In the genomic region with DNA sequence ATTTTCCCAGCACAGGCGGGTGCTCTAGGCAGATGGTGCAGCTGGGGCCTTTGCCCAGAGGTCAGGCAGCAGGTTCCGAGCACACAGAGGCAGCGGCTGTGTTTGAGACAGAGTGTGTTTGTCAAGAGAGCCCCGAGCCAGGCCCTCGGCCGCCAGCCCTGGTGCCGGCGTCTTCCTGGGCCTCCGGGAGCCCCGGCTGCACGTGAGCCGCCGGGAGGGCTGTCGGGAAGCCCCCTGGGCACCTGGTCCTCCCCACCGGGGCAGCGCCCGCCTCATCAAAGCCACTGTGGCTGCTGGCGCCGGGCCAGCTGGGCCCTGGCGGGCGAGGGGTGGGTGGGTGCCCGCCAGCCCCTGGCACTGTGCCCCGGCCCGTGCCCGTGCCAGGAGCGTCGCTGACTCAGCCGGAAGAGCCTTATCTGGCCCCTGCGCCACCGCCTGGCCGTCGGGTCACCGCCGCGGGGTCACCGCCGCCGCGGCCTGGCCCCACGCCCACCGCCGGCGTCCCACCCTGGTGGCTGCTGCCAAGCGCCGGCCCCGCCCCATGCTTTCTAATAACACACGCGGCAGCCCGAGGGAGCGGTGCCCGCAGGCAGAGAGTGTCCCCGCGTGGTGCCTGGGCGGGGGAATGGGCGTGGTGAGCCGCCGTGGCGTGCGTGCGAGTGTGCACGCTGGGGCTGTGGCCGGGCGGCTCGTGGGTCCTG, we compare ENCODE assay signal across 7 cellular contexts. TPM values are rescaled to one million over a fixed set of nuclear protein-coding genes. Genes with fewer than 3 reads are reported as not detected.
A peak's percentile ranks its signal among the peaks of the same experiment; 100 is the strongest.
DNase-seq lines count a peak whose midpoint lies in the region; ATAC-seq and TF ChIP-seq lines count a peak whose summit lies in the region.

No MANE protein-coding gene starts in this region.

- H3K27ac Mint-ChIP-seq in activated CD8-positive, alpha-beta T cell treated with anti-CD3 and anti-CD28 coated beads for 36 hours, result no peak overlapping the region
- H3K27ac Mint-ChIP-seq in naive thymus-derived CD4-positive, alpha-beta T cell, result peak overlapping the region in 7 of 9 donors; percentile 56 to 94 (median 82)

- ATAC-seq in GM18520 (IDR thresholded peaks at IDR 0.05; ENCODE audit: unreplicated experiment) (peak; percentile 48), thoracic aorta (ENCODE audit: insufficient number of reproducible peaks, low FRiP score, low read depth) (peak; percentile 45)
- peak; percentile 61 for ATAC-seq in activated CD8-positive, alpha-beta T cell treated with anti-CD3 and anti-CD28 coated beads for 36 hours
- peak; percentile 85 for ATAC-seq in naive thymus-derived CD4-positive, alpha-beta T cell

- H3K36me3 ChIP-seq in endocrine pancreas (ENCODE audit: control insufficient read depth, insufficient read depth, low read length) (no peaks in the 10 kb centered on the region), thoracic aorta (no peaks in the 10 kb centered on the region)
- no peaks in the 10 kb centered on the region for H3K36me3 ChIP-seq in naive thymus-derived CD4-positive, alpha-beta T cell (ENCODE audit: control insufficient read depth in 2 of 3, insufficient read depth in 3 of 3, low read length in 3 of 3)

- intact Hi-C loops in activated CD8-positive, alpha-beta T cell treated with anti-CD3 and anti-CD28 coated beads for 36 hours (cut with micrococcal nuclease), result no loop called here
- intact Hi-C loops in naive thymus-derived CD4-positive, alpha-beta T cell (cut with micrococcal nuclease), result loop anchor here in 1 of 2 donors (1.0 kb wide), 2 partner anchors 8 to 15 kb away; no protein-coding TSS in a partner anchor

- H3K27me3 Mint-ChIP-seq in activated CD8-positive, alpha-beta T cell treated with anti-CD3 and anti-CD28 coated beads for 36 hours, result peaks cover 6% of the 10 kb centered on the region
- H3K27me3 Mint-ChIP-seq in naive thymus-derived CD4-positive, alpha-beta T cell, result peaks cover 0 to 7% (median 0%) of the 10 kb centered on the region in 5 donors

- peaks cover 3% of the 10 kb centered on the region for H3K36me3 Mint-ChIP-seq in activated CD8-positive, alpha-beta T cell treated with anti-CD3 and anti-CD28 coated beads for 36 hours (ENCODE audit: low read depth)
- H3K36me3 Mint-ChIP-seq in naive thymus-derived CD4-positive, alpha-beta T cell, result peaks cover 0 to 34% (median 4%) of the 10 kb centered on the region in 5 donors

- peak overlapping the region; percentile 69 for H3K4me3 Mint-ChIP-seq in activated CD8-positive, alpha-beta T cell treated with anti-CD3 and anti-CD28 coated beads for 36 hours
- peak overlapping the region; percentile 77 to 92 (median 84) for H3K4me3 Mint-ChIP-seq in naive thymus-derived CD4-positive, alpha-beta T cell

- H3K9ac ChIP-seq in endocrine pancreas (ENCODE audit: control insufficient read depth, insufficient read depth, low read length), result peak overlapping the region; percentile 57

- H3K27me3 ChIP-seq in endocrine pancreas (ENCODE audit: control insufficient read depth, insufficient read depth, low read length), result no peaks in the 10 kb centered on the region
- no peaks in the 10 kb centered on the region for H3K27me3 ChIP-seq in naive thymus-derived CD4-positive, alpha-beta T cell (ENCODE audit: control insufficient read depth in 2 of 2, insufficient read depth in 2 of 2, low read length in 2 of 2)
- H3K27me3 ChIP-seq in thoracic aorta (replicated peaks; ENCODE audit: insufficient read depth), result no peaks in the 10 kb centered on the region

- DNase-seq in NCI-H2029 treated with DMSO at 0.1 percent for 48 hours (lab: John Stamatoyannopoulos, UW) (peak; percentile 65), thoracic aorta (ENCODE audit: low spot score) (peak; percentile 57), islet precursor cell (no peak)
- DNase-seq in activated CD8-positive, alpha-beta T cell treated with anti-CD3 and anti-CD28 coated beads for 36 hours, result peak; percentile 65
- DNase-seq in naive thymus-derived CD4-positive, alpha-beta T cell, result peak; percentile 40 to 63 (median 59)

- CTCF ChIA-PET in activated CD8-positive, alpha-beta T cell treated with anti-CD3 and anti-CD28 coated beads for 36 hours (lab: Charles Lee), result interaction anchor here (2.4 kb wide), 1 partner anchor 43 kb away, joined by 5 read pairs; a partner anchor contains a TSS
- CTCF ChIA-PET in naive thymus-derived CD4-positive, alpha-beta T cell (lab: Charles Lee), result no interaction called here

- H3K27ac ChIP-seq in naive thymus-derived CD4-positive, alpha-beta T cell (ENCODE audit: low read depth, low read length), result peak overlapping the region; percentile 47
- H3K27ac ChIP-seq in thoracic aorta, result peak overlapping the region; percentile 82

- H3K9me3 Mint-ChIP-seq in activated CD8-positive, alpha-beta T cell treated with anti-CD3 and anti-CD28 coated beads for 36 hours, result peaks cover 3% of the 10 kb centered on the region
- H3K9me3 Mint-ChIP-seq in naive thymus-derived CD4-positive, alpha-beta T cell, result peaks cover 0 to 3% (median 0%) of the 10 kb centered on the region in 11 donors

- H3K4me3 ChIP-seq in endocrine pancreas (ENCODE audit: control insufficient read depth, insufficient read depth, low read length) (no peak overlapping the region), thoracic aorta (peak overlapping the region; percentile 64)
- peak overlapping the region; percentile 59 for H3K4me3 ChIP-seq in naive thymus-derived CD4-positive, alpha-beta T cell (ENCODE audit: low read length)

- peaks cover 27% of the 10 kb centered on the region for H3K4me1 Mint-ChIP-seq in activated CD8-positive, alpha-beta T cell treated with anti-CD3 and anti-CD28 coated beads for 36 hours (ENCODE audit: low read depth)
- peaks cover 21 to 42% (median 29%) of the 10 kb centered on the region in 7 donors for H3K4me1 Mint-ChIP-seq in naive thymus-derived CD4-positive, alpha-beta T cell

- H3K9me3 ChIP-seq in endocrine pancreas (ENCODE audit: control insufficient read depth, low read length), result no peaks in the 10 kb centered on the region
- H3K9me3 ChIP-seq in naive thymus-derived CD4-positive, alpha-beta T cell (ENCODE audit: control insufficient read depth in 2 of 3, low read length in 3 of 3), result no peaks in the 10 kb centered on the region
- H3K9me3 ChIP-seq in thoracic aorta, result no peaks in the 10 kb centered on the region

- POLR2A ChIA-PET in activated CD8-positive, alpha-beta T cell treated with anti-CD3 and anti-CD28 coated beads for 36 hours (lab: Charles Lee), result no interaction called here
- POLR2A ChIA-PET in naive thymus-derived CD4-positive, alpha-beta T cell (lab: Charles Lee), result no interaction called here

- no peak for TF ChIP-seq CTCF in activated CD8-positive, alpha-beta T cell treated with anti-CD3 and anti-CD28 coated beads for 36 hours (IDR thresholded peaks at IDR 0.05)
- no peak for TF ChIP-seq CTCF in thoracic aorta (IDR thresholded peaks at IDR 0.05)

- H3K4me1 ChIP-seq in endocrine pancreas (ENCODE audit: control insufficient read depth, insufficient read depth, low read length), result no peaks in the 10 kb centered on the region
- peaks cover 14 to 20% of the 10 kb centered on the region in 2 donors for H3K4me1 ChIP-seq in naive thymus-derived CD4-positive, alpha-beta T cell (ENCODE audit: control insufficient read depth in 2 of 2, insufficient read depth in 2 of 2, low read length in 2 of 2)
- H3K4me1 ChIP-seq in thoracic aorta (ENCODE audit: control insufficient read depth in 1 of 2, low read depth in 2 of 2), result peaks cover 6 to 20% of the 10 kb centered on the region in 2 donors

RNA-seq across cellular contexts. Expression of a gene that starts 14.9 kb away (rescaled TPM):
- total RNA-seq in activated CD8-positive, alpha-beta T cell treated with anti-CD3 and anti-CD28 coated beads for 36 hours, result 10 to 100 TPM; 18.7 to 22.1 TPM
- total RNA-seq in naive thymus-derived CD4-positive, alpha-beta T cell, result 10 to 100 TPM in 3 of 5 experiments, 1 to 10 TPM in 2; 7.1 to 33.1 (median 10.2) TPM
- polyA plus RNA-seq in naive thymus-derived CD4-positive, alpha-beta T cell, result under 1 TPM; 0.57 to 0.95 TPM
- total RNA-seq in thoracic aorta, result 10 to 100 TPM in 1 of 2 donors, 1 to 10 TPM in 1; 3.3 to 11.2 TPM

RNA-seq across cellular contexts. Expression of a gene that starts 23.6 kb away (rescaled TPM):
- total RNA-seq in activated CD8-positive, alpha-beta T cell treated with anti-CD3 and anti-CD28 coated beads for 36 hours, result 10 to 100 TPM; 14.0 to 15.5 TPM
- total RNA-seq in naive thymus-derived CD4-positive, alpha-beta T cell, result 1 to 10 TPM; 1.1 to 3.0 (median 1.7) TPM
- polyA plus RNA-seq in naive thymus-derived CD4-positive, alpha-beta T cell, result under 1 TPM; 0.72 to 0.85 TPM
- total RNA-seq in thoracic aorta, result not detected

RNA-seq across cellular contexts. Expression of a gene that starts 27.7 kb away (rescaled TPM):
- total RNA-seq in activated CD8-positive, alpha-beta T cell treated with anti-CD3 and anti-CD28 coated beads for 36 hours, result 10 to 100 TPM; 58.4 to 61.5 TPM
- 100 to 1,000 TPM; 123 to 219 (median 184) TPM for total RNA-seq in naive thymus-derived CD4-positive, alpha-beta T cell
- polyA plus RNA-seq in naive thymus-derived CD4-positive, alpha-beta T cell, result 100 to 1,000 TPM; 195 to 251 TPM
- total RNA-seq in thoracic aorta, result 10 to 100 TPM; 37.6 to 42.4 TPM

RNA-seq across cellular contexts. Expression of a gene that starts 43.4 kb away (rescaled TPM):
- 10 to 100 TPM; 75.3 to 78.1 TPM for total RNA-seq in activated CD8-positive, alpha-beta T cell treated with anti-CD3 and anti-CD28 coated beads for 36 hours
- total RNA-seq in naive thymus-derived CD4-positive, alpha-beta T cell, result 10 to 100 TPM; 20.7 to 63.8 (median 48.5) TPM
- 10 to 100 TPM; 69.8 to 74.4 TPM for polyA plus RNA-seq in naive thymus-derived CD4-positive, alpha-beta T cell
- total RNA-seq in thoracic aorta, result 10 to 100 TPM in 1 of 2 donors, 1 to 10 TPM in 1; 6.8 to 27.6 TPM

RNA-seq across cellular contexts. Expression of a gene that starts 47.5 kb away (rescaled TPM):
- not detected for total RNA-seq in activated CD8-positive, alpha-beta T cell treated with anti-CD3 and anti-CD28 coated beads for 36 hours
- total RNA-seq in naive thymus-derived CD4-positive, alpha-beta T cell, result not detected
- polyA plus RNA-seq in naive thymus-derived CD4-positive, alpha-beta T cell, result not detected
- total RNA-seq in thoracic aorta, result not detected
